Comparison of ENCODE assay signal across 17 cellular contexts in genomic region chr19:18100710-18101109, GRCh38. TPM values are rescaled to one million over a fixed set of nuclear protein-coding genes. Genes with fewer than 3 reads are reported as not detected.
DNase-seq lines count a peak whose midpoint lies in the region; TF ChIP-seq lines count a peak whose summit lies in the region.
"Had no signal": no experiment of that assay in that cellular context is flagged by ENCODE, and none has a peak within 500 bp of the region (broad histone marks: within the 10 kb centered on the region; RNA-seq: fewer than 3 reads in every experiment).

No MANE protein-coding gene starts in this region.

- DNase-seq in EH (ENCODE audit: low read depth), result peak; percentile 17
- no peak for DNase-seq in OCI-LY7 (ENCODE audit: low spot score)
- DNase-seq in glutamatergic neuron, result peak; percentile 68
- DNase-seq in nucleus accumbens (lab: John Stamatoyannopoulos, UW), result peak in 29 of 56 donors; percentile 6 to 67 (median 34)
- no peak for DNase-seq in DMS 273 (lab: John Stamatoyannopoulos, UW; ENCODE audit: unreplicated experiment)
- DNase-seq in activated CD4-positive, alpha-beta T cell treated with anti-CD3 and anti-CD28 coated beads for 1 hour, result no peak
- no peak for DNase-seq in NCI-H446 (lab: John Stamatoyannopoulos, UW)
- no peak for DNase-seq in AG08396 (ENCODE audit: low spot score)
- DNase-seq: activated B cell treated with CpG ODN at 0.5 μM for 24 hours; activated naive CD4-positive, alpha-beta T cell treated with Interleukin-2 at 50 U/mL for 16 hours; left colon; NCI-H1694; NCI-H524 treated with DMSO at 0.1 percent for 48 hours; SW 1271 had no signal

- CTCF ChIA-PET in OCI-LY7 (lab: Charles Lee; ENCODE audit: unreplicated experiment), result no interaction called here

- no peaks in the 10 kb centered on the region for H4K20me1 ChIP-seq in OCI-LY7 (ENCODE audit: insufficient read depth, low read length)

- H3K9me3 Mint-ChIP-seq in glutamatergic neuron (ENCODE audit: unreplicated experiment), result peaks cover 7% of the 10 kb centered on the region
- H3K9me3 Mint-ChIP-seq: activated B cell treated with CpG ODN at 0.5 μM for 24 hours had no signal

- peaks cover 53% of the 10 kb centered on the region; the same call in 1 of the 2 replicates for H3K79me2 ChIP-seq in OCI-LY7 (ENCODE audit: insufficient read depth, low read depth, low read length)
- H3K79me2 ChIP-seq: hepatocyte had no signal

- POLR2A ChIA-PET in OCI-LY7 (lab: Charles Lee), result no interaction called here

- no peak overlapping the region for H3K27ac Mint-ChIP-seq in glutamatergic neuron (ENCODE audit: unreplicated experiment)
- H3K27ac Mint-ChIP-seq: progenitor cell of endocrine pancreas had no signal

- peak overlapping the region; percentile 78 for H3K4me2 ChIP-seq in OCI-LY7 (ENCODE audit: low read length)
- H3K4me2 ChIP-seq: hepatocyte, PC-9 had no signal

- H2AFZ ChIP-seq in OCI-LY7 (ENCODE audit: low read length), result no peak overlapping the region
- H2AFZ ChIP-seq: hepatocyte, PC-9 had no signal

- peaks cover 27% of the 10 kb centered on the region for H3K36me3 ChIP-seq in OCI-LY7 (ENCODE audit: insufficient read depth, low read length)

- no peaks in the 10 kb centered on the region for H3K36me3 Mint-ChIP-seq in glutamatergic neuron (ENCODE audit: unreplicated experiment)

- intact Hi-C loops in OCI-LY7 (cut with micrococcal nuclease; ENCODE audit: unreplicated experiment), result no loop called here

- peaks cover 4% of the 10 kb centered on the region for H3K27me3 Mint-ChIP-seq in glutamatergic neuron (ENCODE audit: unreplicated experiment)
- H3K27me3 Mint-ChIP-seq: activated B cell treated with CpG ODN at 0.5 μM for 24 hours had no signal

- H3K27ac ChIP-seq in OCI-LY7 (ENCODE audit: low read depth, low read length, poor library complexity, severe bottlenecking), result peak overlapping the region; percentile 90
- H3K27ac ChIP-seq: hepatocyte, PC-9 had no signal

- no peak for TF ChIP-seq CTCF in OCI-LY7 (conservative IDR thresholded peaks at IDR 0.05; ENCODE audit: low read length)
- no peak for TF ChIP-seq CTCF in glutamatergic neuron (IDR thresholded peaks at IDR 0.05; ENCODE audit: partially characterized antibody, unreplicated experiment)

- no peak overlapping the region for H3K4me3 Mint-ChIP-seq in glutamatergic neuron (ENCODE audit: unreplicated experiment)

- no peaks in the 10 kb centered on the region for H3K9me2 ChIP-seq in OCI-LY7 (ENCODE audit: insufficient read depth, low read length)

- H3K4me1 ChIP-seq in OCI-LY7 (ENCODE audit: insufficient read depth, low read length, poor library complexity, severe bottlenecking), result peaks cover 61% of the 10 kb centered on the region

- H3K9me3 ChIP-seq in OCI-LY7 (ENCODE audit: low read length), result no peaks in the 10 kb centered on the region

- BruUV-seq in OCI-LY7 (replicated peaks; lab: Mats Ljungman, UMichigan), result no TSS peak

- H3K4me1 Mint-ChIP-seq in glutamatergic neuron (ENCODE audit: low read depth, unreplicated experiment), result peaks cover 2% of the 10 kb centered on the region

- peak overlapping the region; percentile 77 for H3K4me3 ChIP-seq in OCI-LY7 (ENCODE audit: low read depth, low read length, poor library complexity, severe bottlenecking)
- H3K4me3 ChIP-seq: hepatocyte, PC-9 had no signal

RNA-seq across cellular contexts. Expression of gene MAST3, which starts 3.1 kb away (rescaled TPM):
- total RNA-seq in OCI-LY7 (2014; rRNA removed; shearing (Covaris generic)), result 14.3 and 14.8 TPM in 2 replicates
- total RNA-seq in OCI-LY7 (2022), result 31.0 and 31.4 TPM in 2 replicates
- 16.6 TPM for total RNA-seq in glutamatergic neuron (ENCODE audit: unreplicated experiment)

RNA-seq across cellular contexts. Expression of gene IL12RB1, which starts 14.0 kb away (rescaled TPM):
- 6.0 and 7.7 TPM in 2 replicates for total RNA-seq in OCI-LY7 (2014; rRNA removed; shearing (Covaris generic))
- total RNA-seq in OCI-LY7 (2022), result 26.0 and 41.7 TPM in 2 replicates
- not detected for total RNA-seq in glutamatergic neuron (ENCODE audit: unreplicated experiment)
- total RNA-seq: hepatocyte, progenitor cell of endocrine pancreas had no signal

RNA-seq across cellular contexts. Expression of gene PIK3R2, which starts 52.3 kb away (rescaled TPM):
- total RNA-seq in OCI-LY7 (2014; rRNA removed; shearing (Covaris generic)), result 1.6 and 3.2 TPM in 2 replicates
- 20.5 and 30.0 TPM in 2 replicates for total RNA-seq in OCI-LY7 (2022)
- total RNA-seq in glutamatergic neuron (ENCODE audit: unreplicated experiment), result 36.4 TPM

Comparison
In these comparisons a context has a peak if more than half of its experiments do, and no peak if none do; other contexts are left out.
1. DNase-seq: peak in EH (single experiment), glutamatergic neuron (single experiment) and nucleus accumbens (29 of 56); none in OCI-LY7 (single experiment), DMS 273 (single experiment), activated CD4-positive, alpha-beta T cell treated with anti-CD3 and anti-CD28 coated beads for 1 hour (single experiment), NCI-H446 (0 of 2) and AG08396 (single experiment).